Comparison of ENCODE assay signal across 1 cellular context in the genomic region with DNA sequence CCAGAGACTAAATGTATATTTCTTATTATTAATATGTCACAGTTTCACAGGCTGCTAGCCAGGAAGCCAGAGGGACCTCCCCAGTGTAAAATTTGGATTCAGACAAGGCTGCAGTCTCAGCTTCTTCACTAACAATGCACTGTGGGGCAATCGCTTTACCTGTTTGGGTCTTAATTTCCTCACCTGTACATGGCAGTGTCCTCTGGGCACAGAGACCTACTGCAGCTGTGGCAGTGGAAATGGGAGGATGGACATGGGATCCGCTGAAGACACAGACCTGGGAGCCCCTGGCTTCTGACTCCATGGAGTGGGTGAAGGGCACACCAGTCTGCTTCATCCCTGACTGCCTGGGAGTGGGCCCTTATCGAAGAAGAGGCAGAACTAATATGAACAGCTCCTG.
A peak's percentile ranks its signal among the peaks of the same experiment; 100 is the strongest.
TF ChIP-seq lines count a peak whose summit lies in the region.

No MANE protein-coding gene starts in this region.

TF ChIP-seq in HepG2, 621 proteins besides CTCF, POLR2A, EP300 and RAD21:
- peak; percentile 30; the same call in 1 of the 2 replicates for TF ChIP-seq SALL1 (CRISPR knock-in tag; IDR thresholded peaks at IDR 0.05)
- no peak for TF ChIP-seq ZBTB42 (CRISPR knock-in tag; IDR thresholded peaks at IDR 0.05)
- TF ChIP-seq FOXM1 (CRISPR knock-in tag; IDR thresholded peaks at IDR 0.05) = no peak
